In genomic region chr16:25048146-25048618, GRCh38 we compare ENCODE assay signal across 8 cellular contexts. TPM values are rescaled to one million over a fixed set of nuclear protein-coding genes. Genes with fewer than 3 reads are reported as not detected.
DNase-seq lines count a peak whose midpoint lies in the region; ATAC-seq, FAIRE-seq and TF ChIP-seq lines count a peak whose summit lies in the region.

No MANE protein-coding gene starts in this region.

- H3K9me3 Mint-ChIP-seq in mesothelial cell of epicardium = no peaks in the 10 kb centered on the region

- H3K27me3 ChIP-seq in right atrium auricular region = no peaks in the 10 kb centered on the region
- H3K27me3 ChIP-seq in GM12878 (replicated peaks in 1 of 2; ENCODE audit: control insufficient read depth in 2 of 2, insufficient read depth in 2 of 2, low read length in 1 of 2) = no peaks in the 10 kb centered on the region
- H3K27me3 ChIP-seq in vagina = no peaks in the 10 kb centered on the region

- H3K27ac Mint-ChIP-seq in mesothelial cell of epicardium = peak overlapping the region; percentile 96

- H2AFZ ChIP-seq in GM12878 (ENCODE audit: control insufficient read depth, low read depth, low read length) = peak overlapping the region; percentile 55

- DNase-seq in right atrium auricular region (ENCODE audit: low spot score) (no peak), Right ventricle myocardium superior (no peak), GM12878 (ENCODE audit: low read depth, low spot score) (no peak), mesothelial cell of epicardium (ENCODE audit: low spot score in 2 of 2, unreplicated experiment in 2 of 2) (no peak), vagina (ENCODE audit: extremely low spot score in 2 of 2) (no peak), T-helper 9 cell (no peak)
- DNase-seq in activated CD4-positive, alpha-beta T cell treated with anti-CD3 and anti-CD28 coated beads for 48 hours = no peak

- no peak for TF ChIP-seq EP300 in GM12878 (IDR thresholded peaks at IDR 0.05; ENCODE audit: borderline replicate concordance in 1 of 2, control insufficient read depth in 1 of 2, low read depth in 2 of 2, low read length in 2 of 2)

- no peak for FAIRE-seq in GM12878 (lab: Jason Lieb, UNC)

- H3K9me3 ChIP-seq in right atrium auricular region (no peaks in the 10 kb centered on the region), GM12878 (replicated peaks; ENCODE audit: control insufficient read depth, insufficient read depth, low read length) (no peaks in the 10 kb centered on the region), vagina (no peaks in the 10 kb centered on the region)

- no peaks in the 10 kb centered on the region for H4K20me1 ChIP-seq in GM12878 (ENCODE audit: control insufficient read depth, insufficient read depth)

- H3K36me3 ChIP-seq in right atrium auricular region = no peaks in the 10 kb centered on the region
- no peaks in the 10 kb centered on the region for H3K36me3 ChIP-seq in GM12878 (ENCODE audit: control insufficient read depth in 2 of 2, insufficient read depth in 2 of 2, low read length in 1 of 2)
- no peaks in the 10 kb centered on the region for H3K36me3 ChIP-seq in vagina

- TF ChIP-seq POLR2A in GM12878 (IDR thresholded peaks at IDR 0.05; ENCODE audit: low read depth, low read length) (no peak), vagina (IDR thresholded peaks at IDR 0.05) (no peak)

- H3K4me1 ChIP-seq in right atrium auricular region (peaks cover 0 to 43% of the 10 kb centered on the region in 2 donors), GM12878 (ENCODE audit: control insufficient read depth, insufficient read depth, low read length) (peaks cover 63% of the 10 kb centered on the region), vagina (peaks cover 31% of the 10 kb centered on the region)

- H3K27ac ChIP-seq in right atrium auricular region = peak overlapping the region; percentile 91 to 92
- peak overlapping the region; percentile 93 for H3K27ac ChIP-seq in GM12878 (ENCODE audit: control insufficient read depth, insufficient read depth)
- peak overlapping the region; percentile 90 for H3K27ac ChIP-seq in vagina

- 50% methylated on average over 4 of the region's 4 CpGs for WGBS in GM12878 (ENCODE audit: insufficient coverage, insufficient replicate concordance, low lambda C conversion rate, missing lambda C conversion rate)

- SMC1A ChIA-PET in GM12878 (lab: Charles Lee; ENCODE audit: uncharacterized antibody, unreplicated experiment) = interaction anchor here (0.9 to 8.0 kb wide), 14 partner anchors 9 to 82 kb away, joined by 3 to 75 read pairs (median 6); partner anchors contain the start of gene ARHGAP17

- peaks cover 28% of the 10 kb centered on the region for H3K4me1 Mint-ChIP-seq in mesothelial cell of epicardium

- H3K4me3 Mint-ChIP-seq in mesothelial cell of epicardium = peak overlapping the region; percentile 69

- no peaks in the 10 kb centered on the region for H3K36me3 Mint-ChIP-seq in mesothelial cell of epicardium

- POLR2A ChIA-PET in GM12878 (lab: Charles Lee) = interaction anchor here (0.7 to 3.5 kb wide), 10 partner anchors 8 to 73 kb away, joined by 3 to 42 read pairs (median 5); partner anchors contain the start of gene ARHGAP17

- CTCF ChIA-PET in GM12878 (lab: Yijun Ruan, JAX) = interaction anchor here (0.9 to 2.2 kb wide), 6 partner anchors 14 to 33 kb away, joined by 3 to 8 read pairs (median 3); partner anchors contain the start of gene ARHGAP17

- H3K27me3 Mint-ChIP-seq in mesothelial cell of epicardium (ENCODE audit: low read depth) = peaks cover 8% of the 10 kb centered on the region

- H3K79me2 ChIP-seq in GM12878 (ENCODE audit: control insufficient read depth, insufficient read depth, low read length) = peaks cover 1% of the 10 kb centered on the region; the same call in 1 of the 2 replicates

- H3K9ac ChIP-seq in GM12878 (ENCODE audit: control insufficient read depth, insufficient read depth, low read length) = peak overlapping the region; percentile 71

- RAD21 ChIA-PET in GM12878 (lab: Charles Lee; ENCODE audit: unreplicated experiment) = interaction anchor here (0.8 to 6.7 kb wide), 12 partner anchors 9 to 177 kb away, joined by 4 to 76 read pairs (median 8); partner anchors contain the start of gene ARHGAP17

- H3K4me3 ChIP-seq in right atrium auricular region (peak overlapping the region; percentile 33 to 55), GM12878 (peak overlapping the region; percentile 35; the same call in 1 of the 2 replicates), vagina (peak overlapping the region; percentile 43 to 46)

- intact Hi-C loops in Right ventricle myocardium superior (cut with DNase I) (no loop called here), GM12878 (cut with micrococcal nuclease; ENCODE audit: unreplicated experiment) (loop anchor here (2.0 kb wide), 1 partner anchor 33 kb away; the partner anchor contains the start of gene ARHGAP17), vagina (cut with DNase I) (no loop called here)

- TF ChIP-seq CTCF in right atrium auricular region (IDR thresholded peaks at IDR 0.05) (no peak), GM12878 (IDR thresholded peaks at IDR 0.05 in 2 of 3, conservative IDR thresholded peaks at IDR 0.05 in 1 of 3; ENCODE audit: control insufficient read depth in 2 of 3, extremely low read depth in 1 of 3, insufficient read depth in 1 of 3, low read depth in 3 of 3, low read length in 3 of 3) (no peak), mesothelial cell of epicardium (IDR thresholded peaks at IDR 0.05; ENCODE audit: unreplicated experiment) (no peak), vagina (IDR thresholded peaks at IDR 0.05) (no peak)

- ATAC-seq in Right ventricle myocardium superior (ENCODE audit: poor library complexity) (no peak), GM12878 (no peak), GM21717 (IDR thresholded peaks at IDR 0.05; ENCODE audit: unreplicated experiment) (no peak)

- peak overlapping the region; percentile 89 for H3K4me2 ChIP-seq in GM12878 (ENCODE audit: control insufficient read depth, insufficient read depth)

- TF ChIP-seq RAD21 in GM12878 (IDR thresholded peaks at IDR 0.05; ENCODE audit: insufficient read depth, low read depth, low read length) = no peak

- BruUV-seq in GM12878 (replicated peaks; lab: Mats Ljungman, UMichigan) = TSS peak; percentile 91

- in situ Hi-C loops in GM12878 (cut with MboI) = loop anchor here (25.0 kb wide), 1 partner anchor 1186 kb away; no protein-coding TSS in a partner anchor

TF ChIP-seq in GM12878, 131 proteins besides CTCF, POLR2A, EP300 and RAD21 (continues in another document):
- TF ChIP-seq TCF12 (IDR thresholded peaks at IDR 0.05; ENCODE audit: low read depth, low read length) (no peak), JUNB (IDR thresholded peaks at IDR 0.05) (no peak), SUPT20H (IDR thresholded peaks at IDR 0.05; ENCODE audit: borderline replicate concordance, control insufficient read depth, low read depth, low read length) (no peak), ATF2 (IDR thresholded peaks at IDR 0.05; ENCODE audit: low read length) (0 out of 2 replicates have a peak, but pooled peaks have one; percentile 17), STAT3 (IDR thresholded peaks at IDR 0.05; ENCODE audit: low read depth, low read length) (no peak)

RNA-seq across cellular contexts. Expression of gene ARHGAP17, which starts 33.0 kb away (rescaled TPM):
- total RNA-seq in right atrium auricular region = 10 to 100 TPM; 29.9 to 31.6 TPM
- total RNA-seq in Right ventricle myocardium superior = 54.8 TPM
- total RNA-seq in GM12878 (2013; cell fraction: nucleolus; rRNA removed) = 627 and 659 TPM in 2 replicates
- total RNA-seq in GM12878 (2014; rRNA removed) = 47.7 and 55.1 TPM in 2 replicates
- 45.4 and 48.3 TPM in 2 replicates for total RNA-seq in GM12878 (2014; rRNA removed; fragmentation: Illumina TruSeq; extraction: Trizol)
- total RNA-seq in GM12878 (2021) = 181 and 199 TPM in 2 replicates
- polyA plus RNA-seq in GM12878 (2011; ENCODE audit: low read depth) = 127 TPM
- polyA plus RNA-seq in GM12878 (2011; rRNA removed) = 71.1 and 75.0 TPM in 2 replicates
- polyA plus RNA-seq in GM12878 (2011; cell fraction: cytosol; rRNA removed) = 82.6 and 128 TPM in 2 replicates
- polyA plus RNA-seq in GM12878 (2011; cell fraction: nucleus; rRNA removed) = 239 and 261 TPM in 2 replicates
- polyA plus RNA-seq in GM12878 (2012) = 118 and 141 TPM in 2 replicates
- polyA plus RNA-seq in GM12878 (2014; fragmentation: Illumina TruSeq; extraction: Trizol) = 150 and 173 TPM in 2 replicates
- polyA plus RNA-seq in GM12878 (2014; fragmentation: Nextera tagmentation; extraction: Ambion mirVana) = 10 to 100 TPM; 31.4 to 49.9 TPM
- polyA plus RNA-seq in GM12878 (2014; rRNA removed) = 63.7 and 73.8 TPM in 2 replicates
- polyA plus RNA-seq in GM12878 (2016; fragmentation: Nextera tagmentation; extraction: Ambion mirVana) = 100 to 1,000 TPM; 118 to 123 TPM
- 174 and 187 TPM in 2 replicates for polyA minus RNA-seq in GM12878 (2011; rRNA and poly(A)+ RNA removed)
- 84.1 and 85.0 TPM in 2 replicates for polyA minus RNA-seq in GM12878 (2011; cell fraction: cytosol; rRNA and poly(A)+ RNA removed)
- 138 and 190 TPM in 2 replicates for polyA minus RNA-seq in GM12878 (2011; cell fraction: nucleus; rRNA and poly(A)+ RNA removed)
- total RNA-seq in mesothelial cell of epicardium = 77.4 to 81.3 TPM (median 77.7 TPM) in 3 replicates
- 52.1 TPM for total RNA-seq in vagina
